20 cellular contexts compared by ENCODE assay signal in genomic region chr3:54138937-54139547, GRCh38. TPM values are rescaled to one million over a fixed set of nuclear protein-coding genes. Genes with fewer than 3 reads are reported as not detected.
"Had no signal": no experiment of that assay in that cellular context is flagged by ENCODE, and none has a peak within 500 bp of the region (broad histone marks: within the 10 kb centered on the region; RNA-seq: fewer than 3 reads in every experiment).

No MANE protein-coding gene starts in this region.

- DNase-seq: activated CD4-positive, alpha-beta T cell treated with anti-CD3 and anti-CD28 coated beads, Interleukin-2, amount 50 U/mL, for 1 hour; activated CD8-positive, alpha-beta memory T cell treated with anti-CD3 and anti-CD28 coated beads for 24 hours; activated naive CD4-positive, alpha-beta T cell treated with anti-CD3 and anti-CD28 coated beads for 36 hours; activated naive CD8-positive, alpha-beta T cell treated with anti-CD3 and anti-CD28 coated beads, Interleukin-2, amount 50 U/mL, for 24 hours; aorta; dermis blood vessel endothelial cell; effector memory CD8-positive, alpha-beta T cell; gastrocnemius medialis; hypothalamus; kidney glomerular epithelial cell; naive thymus-derived CD4-positive, alpha-beta T cell; stimulated activated CD4-positive, alpha-beta T cell treated with anti-CD3 and anti-CD28 coated beads, Interleukin-15, amount 100 ng/mL, for 24 hours; stimulated activated CD4-positive, alpha-beta T cell treated with anti-CD3 and anti-CD28 coated beads, Interleukin-4, amount 100 ng/mL, for 1 hour; stimulated activated naive B cell treated with anti-CD40 and anti-IgM and Interleukin-4, amounts not matched to agents 10 μg/mL and 1 μg/mL and 100 μg/mL, for 72 hours; tibial artery; uterus had no signal

- ATAC-seq: activated naive CD8-positive, alpha-beta T cell treated with anti-CD3 and anti-CD28 coated beads, Interleukin-2, amount 50 U/mL, for 24 hours; effector memory CD8-positive, alpha-beta T cell; gastrocnemius medialis; naive thymus-derived CD4-positive, alpha-beta T cell; stimulated activated naive B cell treated with anti-CD40 and anti-IgM and Interleukin-4, amounts not matched to agents 10 μg/mL and 1 μg/mL and 100 μg/mL, for 72 hours had no signal

- H3K4me1 ChIP-seq: parathyroid adenoma, tibial artery, uterus had no signal

- H3K27me3 ChIP-seq: gastrocnemius medialis, uterus had no signal

- H3K36me3 ChIP-seq: gastrocnemius medialis, neutrophil, tibial artery, uterus had no signal

- H3K4me1 Mint-ChIP-seq: activated naive CD8-positive, alpha-beta T cell treated with anti-CD3 and anti-CD28 coated beads, Interleukin-2, amount 50 U/mL, for 24 hours; naive thymus-derived CD4-positive, alpha-beta T cell; stimulated activated naive B cell treated with anti-CD40 and anti-IgM and Interleukin-4, amounts not matched to agents 10 μg/mL and 1 μg/mL and 100 μg/mL, for 72 hours had no signal

- H3K9ac ChIP-seq: parathyroid adenoma had no signal

- H3K9me3 Mint-ChIP-seq: activated naive CD4-positive, alpha-beta T cell treated with anti-CD3 and anti-CD28 coated beads for 36 hours; activated naive CD8-positive, alpha-beta T cell treated with anti-CD3 and anti-CD28 coated beads, Interleukin-2, amount 50 U/mL, for 24 hours; activated T-helper 2 cell treated with anti-CD3 and anti-CD28 coated beads, Interferon-gamma antibody, Interleukin-2, Interleukin-4, amounts not matched to agents 10 μg/mL and 5 μg/mL and 100 μg/mL, durations not matched to agents 14 hours and 24 hours and 36 hours; effector memory CD8-positive, alpha-beta T cell; naive thymus-derived CD4-positive, alpha-beta T cell; stimulated activated naive B cell treated with anti-CD40 and anti-IgM and Interleukin-4, amounts not matched to agents 10 μg/mL and 1 μg/mL and 100 μg/mL, for 72 hours had no signal

- H3K4me3 ChIP-seq: gastrocnemius medialis, tibial artery, uterus had no signal

- H3K4me3 Mint-ChIP-seq: activated naive CD4-positive, alpha-beta T cell treated with anti-CD3 and anti-CD28 coated beads for 36 hours; activated naive CD8-positive, alpha-beta T cell treated with anti-CD3 and anti-CD28 coated beads, Interleukin-2, amount 50 U/mL, for 24 hours; effector memory CD8-positive, alpha-beta T cell; naive thymus-derived CD4-positive, alpha-beta T cell; stimulated activated naive B cell treated with anti-CD40 and anti-IgM and Interleukin-4, amounts not matched to agents 10 μg/mL and 1 μg/mL and 100 μg/mL, for 72 hours had no signal

- H3K27ac ChIP-seq: gastrocnemius medialis, neutrophil, parathyroid adenoma, tibial artery, uterus had no signal

- H3K9me3 ChIP-seq: gastrocnemius medialis, neutrophil, tibial artery, uterus had no signal

- H3K27me3 Mint-ChIP-seq: activated naive CD8-positive, alpha-beta T cell treated with anti-CD3 and anti-CD28 coated beads, Interleukin-2, amount 50 U/mL, for 24 hours had no signal

- H2AFZ ChIP-seq: parathyroid adenoma had no signal

- H3K27ac Mint-ChIP-seq: activated naive CD4-positive, alpha-beta T cell treated with anti-CD3 and anti-CD28 coated beads for 36 hours; activated naive CD8-positive, alpha-beta T cell treated with anti-CD3 and anti-CD28 coated beads, Interleukin-2, amount 50 U/mL, for 24 hours; activated T-helper 2 cell treated with anti-CD3 and anti-CD28 coated beads, Interferon-gamma antibody, Interleukin-2, Interleukin-4, amounts not matched to agents 10 μg/mL and 5 μg/mL and 100 μg/mL, durations not matched to agents 14 hours and 24 hours and 36 hours; effector memory CD8-positive, alpha-beta T cell; stimulated activated naive B cell treated with anti-CD40 and anti-IgM and Interleukin-4, amounts not matched to agents 10 μg/mL and 1 μg/mL and 100 μg/mL, for 72 hours had no signal

- H3K36me3 Mint-ChIP-seq: naive thymus-derived CD4-positive, alpha-beta T cell; stimulated activated naive B cell treated with anti-CD40 and anti-IgM and Interleukin-4, amounts not matched to agents 10 μg/mL and 1 μg/mL and 100 μg/mL, for 72 hours had no signal

RNA-seq across cellular contexts. Expression of gene CACNA2D3, which starts 16.7 kb away (rescaled TPM):
- total RNA-seq: activated naive CD4-positive, alpha-beta T cell treated with anti-CD3 and anti-CD28 coated beads for 36 hours; activated T-helper 2 cell treated with anti-CD3 and anti-CD28 coated beads, Interferon-gamma antibody, Interleukin-2, Interleukin-4, amounts not matched to agents 10 μg/mL and 5 μg/mL and 100 μg/mL, durations not matched to agents 14 hours and 24 hours and 36 hours; chondrocyte had no signal
- polyA plus RNA-seq: naive thymus-derived CD4-positive, alpha-beta T cell had no signal
